Comparison of ENCODE assay signal across 1 cellular context in the genomic region with DNA sequence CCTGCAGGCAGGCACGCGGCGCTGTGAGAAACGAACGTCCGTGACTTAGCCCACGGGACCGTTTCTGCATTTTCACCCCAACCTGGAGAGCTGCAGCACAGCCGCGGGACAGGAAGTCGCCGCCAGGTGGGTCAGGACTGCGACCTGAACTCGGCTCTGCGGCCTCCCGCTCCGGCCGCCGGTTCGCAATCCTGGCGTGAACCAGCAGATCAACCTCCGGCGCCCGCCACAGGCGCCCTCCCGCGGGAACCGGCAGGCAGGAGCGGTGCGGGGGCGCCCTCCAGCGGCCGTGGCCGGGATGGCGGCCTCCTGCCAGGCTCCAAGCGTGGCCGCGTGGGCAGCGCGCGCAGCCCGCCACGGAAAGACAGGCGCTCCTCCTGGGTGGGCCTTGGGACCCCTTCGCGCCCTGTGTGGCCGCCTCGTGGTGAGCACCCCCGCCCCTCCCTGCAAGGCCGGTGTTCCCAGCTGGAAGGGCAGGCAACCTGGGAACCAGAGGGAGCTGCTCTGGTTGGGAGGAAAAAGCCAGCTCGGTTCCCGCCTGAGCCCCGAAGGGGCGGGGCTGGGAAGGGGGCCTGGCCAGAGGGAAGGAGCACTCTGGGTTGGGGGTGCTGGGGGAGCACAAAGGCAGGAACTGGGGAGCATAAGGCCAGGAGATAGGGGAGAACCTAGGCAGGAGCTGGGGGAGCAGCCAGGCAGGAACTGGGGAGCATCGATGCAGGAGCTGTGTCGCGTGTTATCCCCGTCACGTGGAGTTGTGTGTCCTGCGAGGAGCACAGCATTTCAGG.
A peak's percentile ranks its signal among the peaks of the same experiment; 100 is the strongest.
TF ChIP-seq lines count a peak whose summit lies in the region.

No MANE protein-coding gene starts in this region.

TF ChIP-seq in GM12878, 131 proteins besides CTCF, POLR2A, EP300 and RAD21 (continues in another document):
- TF ChIP-seq, protein P1, sequence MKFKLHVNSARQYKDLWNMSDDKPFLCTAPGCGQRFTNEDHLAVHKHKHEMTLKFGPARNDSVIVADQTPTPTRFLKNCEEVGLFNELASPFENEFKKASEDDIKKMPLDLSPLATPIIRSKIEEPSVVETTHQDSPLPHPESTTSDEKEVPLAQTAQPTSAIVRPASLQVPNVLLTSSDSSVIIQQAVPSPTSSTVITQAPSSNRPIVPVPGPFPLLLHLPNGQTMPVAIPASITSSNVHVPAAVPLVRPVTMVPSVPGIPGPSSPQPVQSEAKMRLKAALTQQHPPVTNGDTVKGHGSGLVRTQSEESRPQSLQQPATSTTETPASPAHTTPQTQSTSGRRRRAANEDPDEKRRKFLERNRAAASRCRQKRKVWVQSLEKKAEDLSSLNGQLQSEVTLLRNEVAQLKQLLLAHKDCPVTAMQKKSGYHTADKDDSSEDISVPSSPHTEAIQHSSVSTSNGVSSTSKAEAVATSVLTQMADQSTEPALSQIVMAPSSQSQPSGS (IDR thresholded peaks at IDR 0.05; ENCODE audit: low read length) = no peak
- TF ChIP-seq RELA (IDR thresholded peaks at IDR 0.05; ENCODE audit: borderline replicate concordance, partially characterized antibody) (peak; percentile 41), TCF7 (IDR thresholded peaks at IDR 0.05; ENCODE audit: borderline replicate concordance) (no peak), CBX5 (IDR thresholded peaks at IDR 0.05; ENCODE audit: low read depth) (peak; percentile 61; the same call in 1 of the 2 replicates), TARDBP (IDR thresholded peaks at IDR 0.05; ENCODE audit: borderline replicate concordance) (no peak), SRF (IDR thresholded peaks at IDR 0.05; ENCODE audit: low read depth in 2 of 2, low read length in 2 of 2) (no peak), EZH2 (IDR thresholded peaks at IDR 0.05; ENCODE audit: borderline replicate concordance, control insufficient read depth, low read depth, low read length) (no peak), STAT3 (IDR thresholded peaks at IDR 0.05; ENCODE audit: low read depth, low read length) (no peak), ZSCAN29 (IDR thresholded peaks at IDR 0.05) (0 out of 2 replicates have a peak, but pooled peaks have one; percentile 30), SUPT20H (IDR thresholded peaks at IDR 0.05; ENCODE audit: borderline replicate concordance, control insufficient read depth, low read depth, low read length) (no peak), DPF2 (IDR thresholded peaks at IDR 0.05) (peak; percentile 73; the same call in 1 of the 2 replicates), BACH1 (IDR thresholded peaks at IDR 0.05; ENCODE audit: borderline replicate concordance) (peak; percentile 83), MTA2 (IDR thresholded peaks at IDR 0.05; ENCODE audit: low read depth) (no peak), SMC3 (IDR thresholded peaks at IDR 0.05; ENCODE audit: borderline replicate concordance, low read length) (peak; percentile 91), SP1 (IDR thresholded peaks at IDR 0.05; ENCODE audit: low read depth, low read length) (peak; percentile 18), MEF2A (IDR thresholded peaks at IDR 0.05; ENCODE audit: insufficient read depth, low read depth, low read length) (0 out of 2 replicates have a peak, but pooled peaks have one; percentile 45), IKZF2 (IDR thresholded peaks at IDR 0.05) (0 out of 4 replicates have a peak, but pooled peaks of 1 of the 2 experiments have one; percentile 16), CEBPB (IDR thresholded peaks at IDR 0.05; ENCODE audit: borderline replicate concordance in 1 of 2, low read depth in 2 of 2, low read length in 2 of 2) (no peak), JUNB (IDR thresholded peaks at IDR 0.05) (no peak), BHLHE40 (IDR thresholded peaks at IDR 0.05; ENCODE audit: borderline replicate concordance in 1 of 2, low read depth in 2 of 2, low read length in 1 of 2) (peak; percentile 71 to 79; a peak in 3 of 4 replicates), ZNF217 (IDR thresholded peaks at IDR 0.05) (peak; percentile 91), RAD51 (IDR thresholded peaks at IDR 0.05) (no peak), SPI1 (IDR thresholded peaks at IDR 0.05; ENCODE audit: borderline replicate concordance, insufficient read depth, low read depth, low read length) (no peak), ZBED1 (IDR thresholded peaks at IDR 0.05; ENCODE audit: borderline replicate concordance) (no peak), TCF12 (IDR thresholded peaks at IDR 0.05; ENCODE audit: low read depth, low read length) (peak; percentile 63; the same call in 1 of the 2 replicates), FOS (IDR thresholded peaks at IDR 0.05; ENCODE audit: borderline replicate concordance, extremely low read depth, insufficient read length) (no peak), NFIC (IDR thresholded peaks at IDR 0.05; ENCODE audit: low read depth, low read length) (no peak), POLR2AphosphoS5 (IDR thresholded peaks at IDR 0.05; ENCODE audit: low read length) (no peak), SMAD1 (IDR thresholded peaks at IDR 0.05; ENCODE audit: low read depth, partially characterized antibody) (no peak), HDAC6 (IDR thresholded peaks at IDR 0.05; ENCODE audit: unreplicated experiment) (no peak), SIN3A (IDR thresholded peaks at IDR 0.05; ENCODE audit: low read depth, low read length) (no peak; the same call in 1 of the 2 replicates), GABPA (IDR thresholded peaks at IDR 0.05; ENCODE audit: low read depth) (no peak)
- TF ChIP-seq, protein P2, sequence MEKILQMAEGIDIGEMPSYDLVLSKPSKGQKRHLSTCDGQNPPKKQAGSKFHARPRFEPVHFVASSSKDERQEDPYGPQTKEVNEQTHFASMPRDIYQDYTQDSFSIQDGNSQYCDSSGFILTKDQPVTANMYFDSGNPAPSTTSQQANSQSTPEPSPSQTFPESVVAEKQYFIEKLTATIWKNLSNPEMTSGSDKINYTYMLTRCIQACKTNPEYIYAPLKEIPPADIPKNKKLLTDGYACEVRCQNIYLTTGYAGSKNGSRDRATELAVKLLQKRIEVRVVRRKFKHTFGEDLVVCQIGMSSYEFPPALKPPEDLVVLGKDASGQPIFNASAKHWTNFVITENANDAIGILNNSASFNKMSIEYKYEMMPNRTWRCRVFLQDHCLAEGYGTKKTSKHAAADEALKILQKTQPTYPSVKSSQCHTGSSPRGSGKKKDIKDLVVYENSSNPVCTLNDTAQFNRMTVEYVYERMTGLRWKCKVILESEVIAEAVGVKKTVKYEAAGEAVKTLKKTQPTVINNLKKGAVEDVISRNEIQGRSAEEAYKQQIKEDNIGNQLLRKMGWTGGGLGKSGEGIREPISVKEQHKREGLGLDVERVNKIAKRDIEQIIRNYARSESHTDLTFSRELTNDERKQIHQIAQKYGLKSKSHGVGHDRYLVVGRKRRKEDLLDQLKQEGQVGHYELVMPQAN (conservative IDR thresholded peaks at IDR 0.05) = peak; percentile 46; the same call in 1 of the 2 replicates
- TF ChIP-seq, protein P3, sequence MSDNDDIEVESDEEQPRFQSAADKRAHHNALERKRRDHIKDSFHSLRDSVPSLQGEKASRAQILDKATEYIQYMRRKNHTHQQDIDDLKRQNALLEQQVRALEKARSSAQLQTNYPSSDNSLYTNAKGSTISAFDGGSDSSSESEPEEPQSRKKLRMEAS (IDR thresholded peaks at IDR 0.05; ENCODE audit: low read depth, low read length) = peak; percentile 17; the same call in 1 of the 2 replicates
- TF ChIP-seq, protein P4, sequence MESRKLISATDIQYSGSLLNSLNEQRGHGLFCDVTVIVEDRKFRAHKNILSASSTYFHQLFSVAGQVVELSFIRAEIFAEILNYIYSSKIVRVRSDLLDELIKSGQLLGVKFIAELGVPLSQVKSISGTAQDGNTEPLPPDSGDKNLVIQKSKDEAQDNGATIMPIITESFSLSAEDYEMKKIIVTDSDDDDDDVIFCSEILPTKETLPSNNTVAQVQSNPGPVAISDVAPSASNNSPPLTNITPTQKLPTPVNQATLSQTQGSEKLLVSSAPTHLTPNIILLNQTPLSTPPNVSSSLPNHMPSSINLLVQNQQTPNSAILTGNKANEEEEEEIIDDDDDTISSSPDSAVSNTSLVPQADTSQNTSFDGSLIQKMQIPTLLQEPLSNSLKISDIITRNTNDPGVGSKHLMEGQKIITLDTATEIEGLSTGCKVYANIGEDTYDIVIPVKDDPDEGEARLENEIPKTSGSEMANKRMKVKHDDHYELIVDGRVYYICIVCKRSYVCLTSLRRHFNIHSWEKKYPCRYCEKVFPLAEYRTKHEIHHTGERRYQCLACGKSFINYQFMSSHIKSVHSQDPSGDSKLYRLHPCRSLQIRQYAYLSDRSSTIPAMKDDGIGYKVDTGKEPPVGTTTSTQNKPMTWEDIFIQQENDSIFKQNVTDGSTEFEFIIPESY (IDR thresholded peaks at IDR 0.05) = no peak
- TF ChIP-seq, protein P5, sequence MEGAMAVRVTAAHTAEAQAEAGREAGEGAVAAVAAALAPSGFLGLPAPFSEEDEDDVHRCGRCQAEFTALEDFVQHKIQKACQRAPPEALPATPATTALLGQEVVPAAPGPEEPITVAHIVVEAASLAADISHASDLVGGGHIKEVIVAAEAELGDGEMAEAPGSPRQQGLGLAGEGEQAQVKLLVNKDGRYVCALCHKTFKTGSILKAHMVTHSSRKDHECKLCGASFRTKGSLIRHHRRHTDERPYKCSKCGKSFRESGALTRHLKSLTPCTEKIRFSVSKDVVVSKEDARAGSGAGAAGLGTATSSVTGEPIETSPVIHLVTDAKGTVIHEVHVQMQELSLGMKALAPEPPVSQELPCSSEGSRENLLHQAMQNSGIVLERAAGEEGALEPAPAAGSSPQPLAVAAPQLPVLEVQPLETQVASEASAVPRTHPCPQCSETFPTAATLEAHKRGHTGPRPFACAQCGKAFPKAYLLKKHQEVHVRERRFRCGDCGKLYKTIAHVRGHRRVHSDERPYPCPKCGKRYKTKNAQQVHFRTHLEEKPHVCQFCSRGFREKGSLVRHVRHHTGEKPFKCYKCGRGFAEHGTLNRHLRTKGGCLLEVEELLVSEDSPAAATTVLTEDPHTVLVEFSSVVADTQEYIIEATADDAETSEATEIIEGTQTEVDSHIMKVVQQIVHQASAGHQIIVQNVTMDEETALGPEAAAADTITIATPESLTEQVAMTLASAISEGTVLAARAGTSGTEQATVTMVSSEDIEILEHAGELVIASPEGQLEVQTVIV (IDR thresholded peaks at IDR 0.05; ENCODE audit: borderline replicate concordance, partially characterized antibody) = no peak
- TF ChIP-seq, protein P6, sequence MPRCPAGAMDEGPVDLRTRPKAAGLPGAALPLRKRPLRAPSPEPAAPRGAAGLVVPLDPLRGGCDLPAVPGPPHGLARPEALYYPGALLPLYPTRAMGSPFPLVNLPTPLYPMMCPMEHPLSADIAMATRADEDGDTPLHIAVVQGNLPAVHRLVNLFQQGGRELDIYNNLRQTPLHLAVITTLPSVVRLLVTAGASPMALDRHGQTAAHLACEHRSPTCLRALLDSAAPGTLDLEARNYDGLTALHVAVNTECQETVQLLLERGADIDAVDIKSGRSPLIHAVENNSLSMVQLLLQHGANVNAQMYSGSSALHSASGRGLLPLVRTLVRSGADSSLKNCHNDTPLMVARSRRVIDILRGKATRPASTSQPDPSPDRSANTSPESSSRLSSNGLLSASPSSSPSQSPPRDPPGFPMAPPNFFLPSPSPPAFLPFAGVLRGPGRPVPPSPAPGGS (IDR thresholded peaks at IDR 0.05; ENCODE audit: borderline replicate concordance, insufficient read depth, low read depth, low read length, poor library complexity, severe bottlenecking) = no peak
- TF ChIP-seq, protein P7, sequence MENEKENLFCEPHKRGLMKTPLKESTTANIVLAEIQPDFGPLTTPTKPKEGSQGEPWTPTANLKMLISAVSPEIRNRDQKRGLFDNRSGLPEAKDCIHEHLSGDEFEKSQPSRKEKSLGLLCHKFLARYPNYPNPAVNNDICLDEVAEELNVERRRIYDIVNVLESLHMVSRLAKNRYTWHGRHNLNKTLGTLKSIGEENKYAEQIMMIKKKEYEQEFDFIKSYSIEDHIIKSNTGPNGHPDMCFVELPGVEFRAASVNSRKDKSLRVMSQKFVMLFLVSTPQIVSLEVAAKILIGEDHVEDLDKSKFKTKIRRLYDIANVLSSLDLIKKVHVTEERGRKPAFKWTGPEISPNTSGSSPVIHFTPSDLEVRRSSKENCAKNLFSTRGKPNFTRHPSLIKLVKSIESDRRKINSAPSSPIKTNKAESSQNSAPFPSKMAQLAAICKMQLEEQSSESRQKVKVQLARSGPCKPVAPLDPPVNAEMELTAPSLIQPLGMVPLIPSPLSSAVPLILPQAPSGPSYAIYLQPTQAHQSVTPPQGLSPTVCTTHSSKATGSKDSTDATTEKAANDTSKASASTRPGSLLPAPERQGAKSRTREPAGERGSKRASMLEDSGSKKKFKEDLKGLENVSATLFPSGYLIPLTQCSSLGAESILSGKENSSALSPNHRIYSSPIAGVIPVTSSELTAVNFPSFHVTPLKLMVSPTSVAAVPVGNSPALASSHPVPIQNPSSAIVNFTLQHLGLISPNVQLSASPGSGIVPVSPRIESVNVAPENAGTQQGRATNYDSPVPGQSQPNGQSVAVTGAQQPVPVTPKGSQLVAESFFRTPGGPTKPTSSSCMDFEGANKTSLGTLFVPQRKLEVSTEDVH (IDR thresholded peaks at IDR 0.05; ENCODE audit: low read depth, partially characterized antibody) = no peak
- TF ChIP-seq, protein P8, sequence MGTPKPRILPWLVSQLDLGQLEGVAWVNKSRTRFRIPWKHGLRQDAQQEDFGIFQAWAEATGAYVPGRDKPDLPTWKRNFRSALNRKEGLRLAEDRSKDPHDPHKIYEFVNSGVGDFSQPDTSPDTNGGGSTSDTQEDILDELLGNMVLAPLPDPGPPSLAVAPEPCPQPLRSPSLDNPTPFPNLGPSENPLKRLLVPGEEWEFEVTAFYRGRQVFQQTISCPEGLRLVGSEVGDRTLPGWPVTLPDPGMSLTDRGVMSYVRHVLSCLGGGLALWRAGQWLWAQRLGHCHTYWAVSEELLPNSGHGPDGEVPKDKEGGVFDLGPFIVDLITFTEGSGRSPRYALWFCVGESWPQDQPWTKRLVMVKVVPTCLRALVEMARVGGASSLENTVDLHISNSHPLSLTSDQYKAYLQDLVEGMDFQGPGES (IDR thresholded peaks at IDR 0.05) = no peak
- TF ChIP-seq, protein P9, sequence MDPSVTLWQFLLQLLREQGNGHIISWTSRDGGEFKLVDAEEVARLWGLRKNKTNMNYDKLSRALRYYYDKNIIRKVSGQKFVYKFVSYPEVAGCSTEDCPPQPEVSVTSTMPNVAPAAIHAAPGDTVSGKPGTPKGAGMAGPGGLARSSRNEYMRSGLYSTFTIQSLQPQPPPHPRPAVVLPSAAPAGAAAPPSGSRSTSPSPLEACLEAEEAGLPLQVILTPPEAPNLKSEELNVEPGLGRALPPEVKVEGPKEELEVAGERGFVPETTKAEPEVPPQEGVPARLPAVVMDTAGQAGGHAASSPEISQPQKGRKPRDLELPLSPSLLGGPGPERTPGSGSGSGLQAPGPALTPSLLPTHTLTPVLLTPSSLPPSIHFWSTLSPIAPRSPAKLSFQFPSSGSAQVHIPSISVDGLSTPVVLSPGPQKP (IDR thresholded peaks at IDR 0.05; ENCODE audit: low read depth, low read length) = no peak
